Comparison of ENCODE assay signal across 11 cellular contexts in the genomic region with DNA sequence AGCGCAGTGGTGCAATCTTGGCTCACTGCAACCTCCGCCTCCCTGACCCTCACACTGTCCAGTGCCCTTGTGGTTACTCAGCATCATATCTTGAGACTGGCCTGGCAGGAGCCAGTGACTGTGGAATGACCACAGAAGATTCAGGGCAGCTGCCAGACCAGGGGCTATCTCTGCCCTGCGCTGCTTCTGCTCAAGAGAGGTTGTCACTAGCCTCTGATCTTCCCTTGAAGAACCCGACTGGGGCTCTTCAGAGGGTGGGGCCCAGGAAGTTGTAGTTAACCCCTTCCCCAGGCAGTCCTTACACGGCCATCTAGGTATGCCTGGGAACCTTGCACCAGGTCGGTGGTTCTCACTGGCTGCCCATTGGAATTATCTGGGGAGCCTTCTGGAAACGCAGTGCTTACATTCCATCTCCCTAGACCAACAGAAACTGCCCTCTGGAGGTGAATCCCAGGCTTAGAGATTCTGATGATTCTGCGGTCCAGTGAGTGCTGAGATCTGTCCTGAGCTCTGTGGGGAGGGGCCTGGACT. TPM values are rescaled to one million over a fixed set of nuclear protein-coding genes. Genes with fewer than 3 reads are reported as not detected.
DNase-seq lines count a peak whose midpoint lies in the region; ATAC-seq, FAIRE-seq and TF ChIP-seq lines count a peak whose summit lies in the region.
"Had no signal": no experiment of that assay in that cellular context is flagged by ENCODE, and none has a peak within 500 bp of the region (broad histone marks: within the 10 kb centered on the region; RNA-seq: fewer than 3 reads in every experiment).

No MANE protein-coding gene starts in this region.

- dilution Hi-C loops in IMR-90 (cut with HindIII; ENCODE audit: low sequenced_read_pairs, unreplicated experiment): no loop called here

- no CpG with 5 or more reads among the region's 8 CpGs for WGBS in IMR-90 (ENCODE audit: extremely low coverage in 2 of 2, insufficient read length in 1 of 2), 2 experiments
- 88% methylated on average over 8 of the region's 8 CpGs; no CpG with 5 or more reads in 1 of the 2 experiments for WGBS in H1 (ENCODE audit: extremely low coverage in 1 of 2, insufficient coverage in 1 of 2, insufficient read length in 1 of 2, insufficient replicate concordance in 2 of 2, low coverage in 1 of 2, low lambda C conversion rate in 2 of 2, missing lambda C conversion rate in 1 of 2), 2 experiments
- WGBS in right lobe of liver (ENCODE audit: insufficient coverage, low coverage, low lambda C conversion rate, missing lambda C conversion rate): no CpG with 5 or more reads among the region's 8 CpGs
- WGBS in small intestine, 3 donors: 60 to 65% (median 61%) methylated on average over 8 of the region's 8 CpGs

- FAIRE-seq in H1 (lab: Jason Lieb, UNC) (no peak), small intestine (lab: Jason Lieb, UNC) (no peak)

- H3K23me2 ChIP-seq in H1 (ENCODE audit: low read depth, low read length): no peaks in the 10 kb centered on the region

- peak overlapping the region; percentile 52 for H2AK9ac ChIP-seq in IMR-90 (replicated peaks; ENCODE audit: low read depth, low read length, poor library complexity)

- no peak overlapping the region for H3K4me3 ChIP-seq in IMR-90 (ENCODE audit: insufficient read depth, low read depth, low read length)
- no peak overlapping the region for H3K4me3 ChIP-seq in H1 (ENCODE audit: extremely low read depth in 1 of 4, insufficient read depth in 2 of 4, low read depth in 3 of 4, low read length in 4 of 4)
- no peak overlapping the region for H3K4me3 ChIP-seq in right lobe of liver
- H3K4me3 ChIP-seq in subcutaneous abdominal adipose tissue (ENCODE audit: low read depth in 1 of 5, low read length in 5 of 5): no peak overlapping the region
- H3K4me3 ChIP-seq in small intestine (ENCODE audit: low read depth in 1 of 2, low read length in 2 of 2): no peak overlapping the region
- H3K4me3 ChIP-seq: vagina had no signal

- no peak overlapping the region for H3K9ac ChIP-seq in IMR-90 (ENCODE audit: low read depth, low read length)
- H3K9ac ChIP-seq in H1 (replicated peaks in 1 of 4; ENCODE audit: extremely low read depth in 1 of 4, low read depth in 3 of 4, low read length in 3 of 4): no peak overlapping the region
- H3K9ac ChIP-seq in subcutaneous abdominal adipose tissue (ENCODE audit: low read length in 5 of 5): no peak overlapping the region

- H2AK5ac ChIP-seq in IMR-90 (ENCODE audit: low read depth, low read length) (peak overlapping the region; percentile 16; the same call in 1 of the 2 replicates), H1 (ENCODE audit: low read depth, low read length) (no peak overlapping the region)

- H3K79me1 ChIP-seq in IMR-90 (ENCODE audit: low read depth in 1 of 2, low read length in 2 of 2): no peaks in the 10 kb centered on the region
- H3K79me1 ChIP-seq in H1 (ENCODE audit: low read depth, low read length): no peaks in the 10 kb centered on the region; the same call in 1 of the 2 replicates

- H4K20me1 ChIP-seq in IMR-90 (ENCODE audit: insufficient read depth, low read length): no peaks in the 10 kb centered on the region
- peaks cover 8 to 9% of the 10 kb centered on the region in 2 experiments for H4K20me1 ChIP-seq in H1 (replicated peaks in 1 of 2; ENCODE audit: control insufficient read depth in 1 of 2, insufficient read depth in 2 of 2, low read length in 2 of 2)

- no peak overlapping the region for H3K4me2 ChIP-seq in IMR-90 (ENCODE audit: low read depth, low read length)
- H3K4me2 ChIP-seq in H1 (ENCODE audit: insufficient read depth in 1 of 2, low read depth in 2 of 2, low read length in 2 of 2): no peak overlapping the region

- no peak overlapping the region for H3K18ac ChIP-seq in IMR-90 (ENCODE audit: low read depth, low read length)
- no peak overlapping the region for H3K18ac ChIP-seq in H1 (ENCODE audit: extremely low read depth, low read length)

- no peaks in the 10 kb centered on the region for H3K79me2 ChIP-seq in H1 (ENCODE audit: control insufficient read depth in 1 of 2, insufficient read depth in 2 of 2, low read length in 2 of 2)

- peak; percentile 23 for TF ChIP-seq CTCF in IMR-90 (conservative IDR thresholded peaks at IDR 0.05; ENCODE audit: low read depth, low read length)
- TF ChIP-seq CTCF in H1 (IDR thresholded peaks at IDR 0.05; ENCODE audit: control extremely low read depth in 1 of 3, insufficient read depth in 1 of 3, low read depth in 1 of 3, low read length in 3 of 3): peak in 1 of 3 experiments; percentile 25; a peak in 1 of 4 replicates
- peak in 1 of 4 donors; percentile 6 for TF ChIP-seq CTCF in right lobe of liver (IDR thresholded peaks at IDR 0.05)

- POLR2A ChIA-PET in IMR-90 (lab: Charles Lee; ENCODE audit: unreplicated experiment): interaction anchor here (0.6 kb wide), 1 partner anchor 31 kb away, joined by 3 read pairs; no protein-coding TSS in a partner anchor
- POLR2A ChIA-PET in H1 (lab: Charles Lee; ENCODE audit: partially characterized antibody): interaction anchor here (0.6 to 2.5 kb wide), 7 partner anchors 9 to 169 kb away, joined by 3 to 7 read pairs (median 3); a partner anchor contains a TSS

- H2BK12ac ChIP-seq in H1 (ENCODE audit: low read depth, low read length): no peak overlapping the region

- CTCF ChIA-PET in IMR-90 (lab: Yijun Ruan, JAX): no interaction called here
- CTCF ChIA-PET in H1 (lab: Charles Lee; ENCODE audit: partially characterized antibody): interaction anchor here (0.7 to 2.9 kb wide), 17 partner anchors 9 to 76 kb away, joined by 3 to 17 read pairs (median 5); no protein-coding TSS in a partner anchor

- peaks cover 4% of the 10 kb centered on the region; the same call in 1 of the 2 replicates for H3K9me1 ChIP-seq in IMR-90 (ENCODE audit: insufficient read depth, low read length)

- no peak overlapping the region; the same call in 1 of the 2 replicates for H3K4ac ChIP-seq in IMR-90 (ENCODE audit: low read depth, low read length)
- no peak overlapping the region for H3K4ac ChIP-seq in H1 (replicated peaks; ENCODE audit: insufficient read length, low read depth, low read length)

- H4K5ac ChIP-seq in IMR-90 (ENCODE audit: low read depth, low read length) (no peak overlapping the region), H1 (ENCODE audit: insufficient read length, low read depth, low read length) (no peak overlapping the region)

- peak; percentile 43 for DNase-seq in IMR-90
- no peak for DNase-seq in H1 (ENCODE audit: low read depth in 1 of 2, low spot score in 2 of 2)
- DNase-seq in right lobe of liver: no peak
- DNase-seq in activated naive CD4-positive, alpha-beta T cell (lab: John Stamatoyannopoulos, UW): no peak
- DNase-seq in small intestine: no peak
- no peak for DNase-seq in LoVo (ENCODE audit: low spot score)
- DNase-seq in ecto neural progenitor cell (ENCODE audit: low spot score): no peak
- DNase-seq: activated naive CD4-positive, alpha-beta T cell treated with anti-CD3 and anti-CD28 coated beads for 36 hours had no signal

- H3K4me1 ChIP-seq in IMR-90 (ENCODE audit: control insufficient read depth, insufficient read depth, low read length): peaks cover 14% of the 10 kb centered on the region
- H3K4me1 ChIP-seq in H1 (replicated peaks in 1 of 4; ENCODE audit: control insufficient read depth in 3 of 4, insufficient read depth in 4 of 4, low read length in 3 of 4): no peaks in the 10 kb centered on the region
- H3K4me1 ChIP-seq in right lobe of liver: peaks cover 0 to 3% (median 0%) of the 10 kb centered on the region in 4 donors
- peaks cover 0 to 21% (median 19%) of the 10 kb centered on the region in 5 donors for H3K4me1 ChIP-seq in subcutaneous abdominal adipose tissue (ENCODE audit: control insufficient read depth in 5 of 5, insufficient read depth in 5 of 5, low read length in 5 of 5)
- no peaks in the 10 kb centered on the region for H3K4me1 ChIP-seq in small intestine (ENCODE audit: control insufficient read depth in 2 of 2, insufficient read depth in 1 of 2, low read depth in 1 of 2, low read length in 1 of 2)

- no TSS peak for BruUV-seq in IMR-90 (replicated peaks; lab: Mats Ljungman, UMichigan)

- H2AFZ ChIP-seq in IMR-90 (replicated peaks; ENCODE audit: low read length, poor library complexity) (peak overlapping the region; percentile 10), H1 (ENCODE audit: low read length) (no peak overlapping the region)

- H3K14ac ChIP-seq in IMR-90 (replicated peaks; ENCODE audit: low read depth, low read length) (no peak overlapping the region), H1 (ENCODE audit: insufficient read length) (no peak overlapping the region)

- H4K91ac ChIP-seq in IMR-90 (ENCODE audit: insufficient read depth, low read depth, low read length) (no peak overlapping the region), H1 (replicated peaks; ENCODE audit: insufficient read length, low read length) (no peak overlapping the region)

- H2BK20ac ChIP-seq in IMR-90 (ENCODE audit: low read depth, low read length) (no peak overlapping the region), H1 (ENCODE audit: low read length) (no peak overlapping the region)

- H3K27ac ChIP-seq in IMR-90 (ENCODE audit: insufficient read depth, low read length) (no peak overlapping the region), H1 (ENCODE audit: low read depth, low read length) (no peak overlapping the region), right lobe of liver (no peak overlapping the region), subcutaneous abdominal adipose tissue (ENCODE audit: low read depth, low read length) (peak overlapping the region; percentile 6), small intestine (ENCODE audit: low read depth in 1 of 2, low read length in 1 of 2) (no peak overlapping the region)
- H3K27ac ChIP-seq: HL-60, vagina had no signal

- H2BK120ac ChIP-seq in IMR-90 (ENCODE audit: low read depth, low read length) (no peak overlapping the region; the same call in 1 of the 2 replicates), H1 (replicated peaks; ENCODE audit: low read depth, low read length) (no peak overlapping the region)

- no peak for TF ChIP-seq POLR2A in IMR-90 (IDR thresholded peaks at IDR 0.05; ENCODE audit: low read depth, low read length)
- no peak for TF ChIP-seq POLR2A in H1 (IDR thresholded peaks at IDR 0.05; ENCODE audit: control extremely low read depth in 1 of 2, low read depth in 2 of 2, low read length in 2 of 2)
- TF ChIP-seq POLR2A in right lobe of liver (IDR thresholded peaks at IDR 0.05): no peak

- no peaks in the 10 kb centered on the region for H3K27me3 ChIP-seq in IMR-90 (ENCODE audit: control insufficient read depth, insufficient read depth, low read length)
- no peaks in the 10 kb centered on the region for H3K27me3 ChIP-seq in H1 (replicated peaks in 1 of 4; ENCODE audit: control insufficient read depth in 3 of 4, extremely low read depth in 1 of 4, insufficient read depth in 3 of 4, low read length in 3 of 4)
- H3K27me3 ChIP-seq in right lobe of liver: no peaks in the 10 kb centered on the region
- no peaks in the 10 kb centered on the region for H3K27me3 ChIP-seq in subcutaneous abdominal adipose tissue (ENCODE audit: control insufficient read depth in 5 of 5, insufficient read depth in 4 of 5, low read length in 5 of 5)
- H3K27me3 ChIP-seq in small intestine (ENCODE audit: control insufficient read depth in 2 of 2, insufficient read depth in 2 of 2, low read length in 2 of 2): no peaks in the 10 kb centered on the region
- H3K27me3 ChIP-seq: vagina had no signal

- TF ChIP-seq RAD21 in IMR-90 (IDR thresholded peaks at IDR 0.05; ENCODE audit: low read length) (no peak), H1 (IDR thresholded peaks at IDR 0.05 in 1 of 2, conservative IDR thresholded peaks at IDR 0.05 in 1 of 2; ENCODE audit: low read depth in 2 of 2, low read length in 2 of 2) (peak; percentile 32 to 49; a peak in 2 of 4 replicates)

- TF ChIP-seq EP300 in H1 (IDR thresholded peaks at IDR 0.05; ENCODE audit: borderline replicate concordance in 1 of 2, low read depth in 2 of 2, low read length in 2 of 2): no peak

- intact Hi-C loops in IMR-90 (cut with micrococcal nuclease): no loop called here
- intact Hi-C loops in right lobe of liver (cut with DNase I): no loop called here

- H3K9me3 ChIP-seq in IMR-90 (ENCODE audit: control insufficient read depth, insufficient read depth, low read length): peaks cover 2% of the 10 kb centered on the region; the same call in 1 of the 2 replicates
- no peaks in the 10 kb centered on the region for H3K9me3 ChIP-seq in H1 (ENCODE audit: insufficient read depth in 2 of 2, low read depth in 1 of 2, low read length in 1 of 2)
- H3K9me3 ChIP-seq in right lobe of liver: no peaks in the 10 kb centered on the region
- H3K9me3 ChIP-seq in subcutaneous abdominal adipose tissue (ENCODE audit: control insufficient read depth in 5 of 5, low read length in 5 of 5): peaks cover 0 to 3% (median 0%) of the 10 kb centered on the region in 5 donors
- H3K9me3 ChIP-seq in small intestine (ENCODE audit: control insufficient read depth, low read depth): no peaks in the 10 kb centered on the region
- H3K9me3 ChIP-seq: vagina had no signal

- no peak overlapping the region for H4K8ac ChIP-seq in IMR-90 (ENCODE audit: low read depth in 2 of 2, low read length in 2 of 2)
- no peak overlapping the region for H4K8ac ChIP-seq in H1 (ENCODE audit: extremely low read depth, insufficient read depth, low read length)

- H2BK15ac ChIP-seq in IMR-90 (ENCODE audit: low read depth, low read length) (no peak overlapping the region), H1 (ENCODE audit: low read length) (no peak overlapping the region)

- ATAC-seq in IMR-90 (ENCODE audit: low read depth): peak; percentile 71
- ATAC-seq in right lobe of liver: peak; percentile 16 to 44 (median 34)

- H2BK5ac ChIP-seq in IMR-90 (ENCODE audit: low read depth, low read length, poor library complexity, severe bottlenecking) (no peak overlapping the region), H1 (ENCODE audit: low read depth, low read length) (no peak overlapping the region)

- peaks cover 28% of the 10 kb centered on the region for H3K36me3 ChIP-seq in IMR-90 (ENCODE audit: control insufficient read depth, insufficient read depth, low read length)
- peaks cover 25 to 69% (median 49%) of the 10 kb centered on the region in 4 experiments for H3K36me3 ChIP-seq in H1 (ENCODE audit: control insufficient read depth in 2 of 4, insufficient read depth in 4 of 4, low read length in 3 of 4)
- peaks cover 0 to 47% (median 19%) of the 10 kb centered on the region in 4 donors for H3K36me3 ChIP-seq in right lobe of liver
- H3K36me3 ChIP-seq in subcutaneous abdominal adipose tissue (ENCODE audit: control insufficient read depth in 5 of 5, insufficient read depth in 5 of 5, low read length in 5 of 5): peaks cover 0 to 53% (median 50%) of the 10 kb centered on the region in 5 donors
- peaks cover 4 to 11% of the 10 kb centered on the region in 2 donors for H3K36me3 ChIP-seq in small intestine (ENCODE audit: control insufficient read depth in 2 of 2, insufficient read depth in 2 of 2, low read length in 2 of 2)

- in situ Hi-C loops in IMR-90 (cut with MboI; ENCODE audit: low sequenced_read_pairs): no loop called here

- H3K56ac ChIP-seq in IMR-90 (ENCODE audit: extremely low read depth, insufficient read depth, low read length) (no peak overlapping the region), H1 (replicated peaks; ENCODE audit: insufficient read length, low read depth, low read length) (no peak overlapping the region)

- H3K23ac ChIP-seq in IMR-90 (ENCODE audit: low read depth, low read length) (no peak overlapping the region), H1 (ENCODE audit: insufficient read length) (no peak overlapping the region)

RNA-seq across cellular contexts. Expression of a gene that starts 41.4 kb away (rescaled TPM):
- total RNA-seq in IMR-90 (2012; rRNA removed): 4.4 and 8.2 TPM in 2 replicates
- polyA plus RNA-seq in IMR-90 (2012; rRNA removed): 8.4 and 10.6 TPM in 2 replicates
- 3.5 and 6.2 TPM in 2 replicates for polyA plus RNA-seq in IMR-90 (2012; cell fraction: cytosol; rRNA removed)
- 28.4 and 37.6 TPM in 2 replicates for polyA plus RNA-seq in IMR-90 (2012; cell fraction: nucleus; rRNA removed; ENCODE audit: low replicate concordance)
- 89.1 and 90.6 TPM in 2 replicates for total RNA-seq in H1 (2021; fragmentation: NEBNext Ultra II Directional; extraction: Animal tissue kit (Norgen Biotek cat#: 25700))
- polyA plus RNA-seq in H1 (2011; rRNA removed): 43.4 and 52.2 TPM in 2 replicates
- 47.9 TPM for polyA plus RNA-seq in H1 (2011; cell fraction: cytosol; rRNA removed)
- 122 TPM for polyA plus RNA-seq in H1 (2011; cell fraction: nucleus; rRNA removed)
- 38.4 to 58.9 TPM (median 52.0 TPM) in 4 replicates for polyA plus RNA-seq in H1 (2012, experiment 1 of 2)
- polyA plus RNA-seq in H1 (2012, experiment 2 of 2): 33.1 TPM
- 25.1 TPM for polyA plus RNA-seq in H1 (2013, experiment 1 of 2)
- 24.3 TPM for polyA plus RNA-seq in H1 (2013, experiment 2 of 2)
- polyA minus RNA-seq in H1 (2011; rRNA and poly(A)+ RNA removed): 67.8 and 88.3 TPM in 2 replicates
- polyA minus RNA-seq in H1 (2011; cell fraction: cytosol; rRNA and poly(A)+ RNA removed): 45.6 TPM
- polyA minus RNA-seq in H1 (2011; cell fraction: nucleus; rRNA and poly(A)+ RNA removed): 80.2 TPM
- total RNA-seq in right lobe of liver: 10 to 100 TPM; 25.4 to 49.1 (median 28.0) TPM
- 10 to 100 TPM; 12.7 to 18.6 (median 15.6) TPM for polyA plus RNA-seq in small intestine
